In the genomic region with DNA sequence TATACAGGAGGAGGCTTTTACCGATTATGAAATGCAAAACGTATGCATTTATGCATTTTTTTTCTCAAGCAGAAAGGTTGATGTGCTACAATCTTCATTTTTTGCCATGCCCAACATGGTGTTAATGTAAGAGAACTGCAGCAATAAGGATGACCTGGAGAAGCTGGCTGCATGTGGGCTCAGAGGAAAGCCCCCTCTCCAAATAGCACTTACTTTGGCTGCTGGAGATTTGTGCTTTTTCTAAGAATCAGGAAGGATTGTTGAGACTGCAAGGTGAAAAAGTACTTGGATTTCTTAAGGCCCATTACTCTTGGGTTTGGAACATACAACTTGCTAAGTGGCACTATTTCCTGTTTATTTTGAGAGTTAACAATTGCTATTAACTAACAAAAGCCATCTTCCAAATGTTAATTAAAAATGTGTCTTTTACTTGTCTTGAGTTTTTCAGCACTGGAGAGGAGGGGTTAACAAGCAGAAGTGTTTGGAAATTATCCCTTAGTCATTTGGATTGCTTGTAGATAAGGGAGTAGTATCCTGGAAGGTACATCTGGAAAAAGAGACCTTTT, we compare ENCODE assay signal across 13 cellular contexts. TPM values are rescaled to one million over a fixed set of nuclear protein-coding genes. Genes with fewer than 3 reads are reported as not detected.
DNase-seq lines count a peak whose midpoint lies in the region; ATAC-seq and TF ChIP-seq lines count a peak whose summit lies in the region.
"Had no signal": no experiment of that assay in that cellular context is flagged by ENCODE, and none has a peak within 500 bp of the region (broad histone marks: within the 10 kb centered on the region; RNA-seq: fewer than 3 reads in every experiment).

No MANE protein-coding gene starts in this region.

- no peaks in the 10 kb centered on the region for H3K27me3 ChIP-seq in DND-41 (ENCODE audit: insufficient read depth, low read length, poor library complexity)
- no peaks in the 10 kb centered on the region for H3K27me3 ChIP-seq in endodermal cell (ENCODE audit: control insufficient read depth, insufficient read depth, low read length, poor library complexity, severe bottlenecking)
- no peaks in the 10 kb centered on the region for H3K27me3 ChIP-seq in neural cell (ENCODE audit: insufficient read depth, low read depth, low read length)

- H3K27ac ChIP-seq in DND-41 (ENCODE audit: low read length) (peak overlapping the region; percentile 92), endodermal cell (ENCODE audit: low read depth, low read length) (no peak overlapping the region), neural cell (ENCODE audit: low read length) (peak overlapping the region; percentile 97)

- H4K20me1 ChIP-seq in DND-41 (ENCODE audit: insufficient read depth, low read length) (peaks cover 40% of the 10 kb centered on the region), neural cell (ENCODE audit: insufficient read depth) (peaks cover 49% of the 10 kb centered on the region)

- intact Hi-C loops in activated CD8-positive, alpha-beta T cell treated with anti-CD3 and anti-CD28 coated beads for 36 hours (cut with micrococcal nuclease) = loop anchor here (5.0 kb wide), 1 partner anchor 68 kb away; no protein-coding TSS in a partner anchor

- H3K79me2 ChIP-seq in DND-41 (ENCODE audit: insufficient read depth, low read length) (peaks cover 87% of the 10 kb centered on the region), neural cell (replicated peaks; ENCODE audit: insufficient read depth, low read length) (peaks cover 82% of the 10 kb centered on the region)

- peak overlapping the region; percentile 37 for H3K27ac Mint-ChIP-seq in endodermal cell
- no peak overlapping the region for H3K27ac Mint-ChIP-seq in activated CD8-positive, alpha-beta T cell treated with anti-CD3 and anti-CD28 coated beads for 36 hours
- H3K27ac Mint-ChIP-seq: stimulated activated naive CD8-positive, alpha-beta T cell treated with anti-CD3 and anti-CD28 coated beads, Interleukin-15, Interleukin-2, amounts not matched to agents 100 ng/mL and 50 ng/mL, for 24 hours; T-helper 1 cell treated with Interleukin-12 subunit alpha and Interleukin-12 subunit beta and Interleukin-4 antibody, amounts not matched to agents 30 μg/mL and 1 μg/mL, for 36 hours had no signal

- H3K27me3 Mint-ChIP-seq in endodermal cell (ENCODE audit: insufficient read depth) = no peaks in the 10 kb centered on the region
- H3K27me3 Mint-ChIP-seq in activated CD8-positive, alpha-beta T cell treated with anti-CD3 and anti-CD28 coated beads for 36 hours = peaks cover 41% of the 10 kb centered on the region

- no peaks in the 10 kb centered on the region for H3K9me3 ChIP-seq in DND-41 (ENCODE audit: insufficient read depth, low read length, severe bottlenecking)
- no peaks in the 10 kb centered on the region for H3K9me3 ChIP-seq in endodermal cell (ENCODE audit: control insufficient read depth, low read length)
- no peaks in the 10 kb centered on the region for H3K9me3 ChIP-seq in neural cell (ENCODE audit: low read length)

- DNase-seq in DND-41 (no peak), endodermal cell (no peak), NCI-H69 (lab: John Stamatoyannopoulos, UW) (no peak), COR-L47 (lab: John Stamatoyannopoulos, UW) (no peak), ACHN (no peak)
- no peak for DNase-seq in Jurkat, Clone E6-1 (ENCODE audit: low read depth, low spot score)
- DNase-seq in activated CD8-positive, alpha-beta T cell treated with anti-CD3 and anti-CD28 coated beads for 36 hours = no peak
- DNase-seq: activated gamma-delta T cell treated with Interleukin-2 at 50 U/mL for 16 hours; CD4-positive, CD25-positive, alpha-beta regulatory T cell; stimulated activated CD4-positive, alpha-beta T cell treated with anti-CD3 and anti-CD28 coated beads, Interleukin-4, amount 100 ng/mL, for 24 hours had no signal

- POLR2A ChIA-PET in activated CD8-positive, alpha-beta T cell treated with anti-CD3 and anti-CD28 coated beads for 36 hours (lab: Charles Lee) = interaction anchor here (1.6 kb wide), 1 partner anchor 11 kb away, joined by 7 read pairs; no protein-coding TSS in a partner anchor

- peaks cover 7% of the 10 kb centered on the region for H3F3A ChIP-seq in neural cell (ENCODE audit: insufficient read depth, low read length, poor library complexity, severe bottlenecking)

- H3K4me3 Mint-ChIP-seq in endodermal cell = no peak overlapping the region
- H3K4me3 Mint-ChIP-seq in activated CD8-positive, alpha-beta T cell treated with anti-CD3 and anti-CD28 coated beads for 36 hours = no peak overlapping the region
- H3K4me3 Mint-ChIP-seq: T-helper 1 cell treated with Interleukin-12 subunit alpha and Interleukin-12 subunit beta and Interleukin-4 antibody, amounts not matched to agents 30 μg/mL and 1 μg/mL, for 36 hours had no signal

- no peak for TF ChIP-seq CTCF in DND-41 (IDR thresholded peaks at IDR 0.05; ENCODE audit: borderline replicate concordance, extremely low read depth, low read length, poor library complexity, severe bottlenecking)
- no peak for TF ChIP-seq CTCF in endodermal cell (conservative IDR thresholded peaks at IDR 0.05)
- no peak for TF ChIP-seq CTCF in neural cell (IDR thresholded peaks at IDR 0.05; ENCODE audit: poor library complexity, severe bottlenecking)
- TF ChIP-seq CTCF in activated CD8-positive, alpha-beta T cell treated with anti-CD3 and anti-CD28 coated beads for 36 hours (IDR thresholded peaks at IDR 0.05) = no peak

- TF ChIP-seq RAD21 in neural cell (conservative IDR thresholded peaks at IDR 0.05) = no peak

- H3K36me3 ChIP-seq in DND-41 (ENCODE audit: insufficient read depth, low read length) = peaks cover 69% of the 10 kb centered on the region
- H3K36me3 ChIP-seq in endodermal cell (ENCODE audit: control insufficient read depth, insufficient read depth, low read length) = peaks cover 25% of the 10 kb centered on the region
- peaks cover 31% of the 10 kb centered on the region for H3K36me3 ChIP-seq in neural cell (ENCODE audit: insufficient read depth, low read length)

- H3K4me1 ChIP-seq in DND-41 (ENCODE audit: insufficient read depth, low read length) (peaks cover 64% of the 10 kb centered on the region), endodermal cell (ENCODE audit: control insufficient read depth, insufficient read depth, low read length) (peaks cover 9% of the 10 kb centered on the region)

- CTCF ChIA-PET in activated CD8-positive, alpha-beta T cell treated with anti-CD3 and anti-CD28 coated beads for 36 hours (lab: Charles Lee) = interaction anchor here (0.7 to 3.4 kb wide), 2 partner anchors 10 to 11 kb away, joined by 3 to 17 read pairs; no protein-coding TSS in a partner anchor

- TF ChIP-seq EP300 in neural cell (conservative IDR thresholded peaks at IDR 0.05; ENCODE audit: poor library complexity, severe bottlenecking) = no peak

- H2AFZ ChIP-seq in DND-41 (ENCODE audit: low read depth, low read length) (no peak overlapping the region), neural cell (ENCODE audit: low read depth, low read length) (no peak overlapping the region)

- no peaks in the 10 kb centered on the region for H3K9me3 Mint-ChIP-seq in endodermal cell
- no peaks in the 10 kb centered on the region for H3K9me3 Mint-ChIP-seq in activated CD8-positive, alpha-beta T cell treated with anti-CD3 and anti-CD28 coated beads for 36 hours
- H3K9me3 Mint-ChIP-seq: stimulated activated naive CD8-positive, alpha-beta T cell treated with anti-CD3 and anti-CD28 coated beads, Interleukin-15, Interleukin-2, amounts not matched to agents 100 ng/mL and 50 ng/mL, for 24 hours; T-helper 1 cell treated with Interleukin-12 subunit alpha and Interleukin-12 subunit beta and Interleukin-4 antibody, amounts not matched to agents 30 μg/mL and 1 μg/mL, for 36 hours had no signal

- H3K4me1 Mint-ChIP-seq in endodermal cell = peaks cover 20% of the 10 kb centered on the region
- H3K4me1 Mint-ChIP-seq in activated CD8-positive, alpha-beta T cell treated with anti-CD3 and anti-CD28 coated beads for 36 hours (ENCODE audit: low read depth) = peaks cover 30% of the 10 kb centered on the region

- H3K4me2 ChIP-seq in DND-41 (ENCODE audit: insufficient read depth, low read length) = peak overlapping the region; percentile 64
- H3K4me2 ChIP-seq in neural cell (ENCODE audit: low read length) = peak overlapping the region; percentile 71

- H3K4me3 ChIP-seq in DND-41 (ENCODE audit: low read depth in 1 of 2, low read length in 2 of 2) = peak overlapping the region; percentile 50 to 67; a peak in 3 of 4 replicates
- H3K4me3 ChIP-seq in Jurkat, Clone E6-1 (ENCODE audit: low read length) = peak overlapping the region; percentile 91
- peak overlapping the region; percentile 92 for H3K4me3 ChIP-seq in endodermal cell (ENCODE audit: low read length)
- H3K4me3 ChIP-seq in neural cell (ENCODE audit: low read length) = peak overlapping the region; percentile 87

- H3K36me3 Mint-ChIP-seq in endodermal cell (ENCODE audit: low read depth) = peaks cover 37% of the 10 kb centered on the region
- no peaks in the 10 kb centered on the region for H3K36me3 Mint-ChIP-seq in activated CD8-positive, alpha-beta T cell treated with anti-CD3 and anti-CD28 coated beads for 36 hours (ENCODE audit: low read depth)
- H3K36me3 Mint-ChIP-seq: CD4-positive, CD25-positive, alpha-beta regulatory T cell had no signal

- WGBS in endodermal cell (ENCODE audit: insufficient coverage in 1 of 2, insufficient read length in 1 of 2), 2 experiments = 11 to 45% methylated on average over 2 of the region's 2 CpGs

- in situ Hi-C loops in ACHN (cut with HindIII; ENCODE audit: low pct_ligation_motif_present, low pct_unique_long_range_greater_than_20kb, low sequenced_read_pairs) = no loop called here

- ATAC-seq in DND-41 (ENCODE audit: insufficient read depth, low read depth) = no peak
- no peak for ATAC-seq in activated CD8-positive, alpha-beta T cell treated with anti-CD3 and anti-CD28 coated beads for 36 hours

- H3K9me2 ChIP-seq in neural cell (ENCODE audit: insufficient read depth, low read length) = no peaks in the 10 kb centered on the region

- peak overlapping the region; percentile 73 for H3K9ac ChIP-seq in DND-41 (ENCODE audit: low read depth, low read length)
- no peak overlapping the region for H3K9ac ChIP-seq in endodermal cell (ENCODE audit: extremely low read depth, low read length, poor library complexity, severe bottlenecking)
- peak overlapping the region; percentile 97 for H3K9ac ChIP-seq in neural cell (ENCODE audit: low read length)

TF ChIP-seq in neural cell, 6 proteins besides CTCF, POLR2A, EP300 and RAD21:
- TF ChIP-seq TAF1 (IDR thresholded peaks at IDR 0.05; ENCODE audit: low read depth) (no peak), POLR2AphosphoS5 (IDR thresholded peaks at IDR 0.05) (no peak), EZH2 (IDR thresholded peaks at IDR 0.05; ENCODE audit: borderline replicate concordance, insufficient read depth, low read length, poor library complexity, severe bottlenecking) (no peak), MXI1 (conservative IDR thresholded peaks at IDR 0.05; ENCODE audit: poor library complexity, severe bottlenecking) (no peak), SMC3 (conservative IDR thresholded peaks at IDR 0.05; ENCODE audit: poor library complexity) (peak; percentile 48)

RNA-seq across cellular contexts. Expression of gene SOX4, which starts 5.6 kb away (rescaled TPM):
- polyA plus RNA-seq in Jurkat, Clone E6-1 (2012; ENCODE audit: insufficient read depth, insufficient read length) = 59.2 TPM
- 10 to 100 TPM; 95.9 to 96.7 TPM for total RNA-seq in endodermal cell
- 130 TPM for polyA plus RNA-seq in endodermal cell (2013, experiment 1 of 2)
- polyA plus RNA-seq in endodermal cell (2013, experiment 2 of 2) = 129 TPM
- polyA plus RNA-seq in neural cell = 371 and 394 TPM in 2 replicates
- 742 and 770 TPM in 2 replicates for polyA minus RNA-seq in neural cell
- 1 to 10 TPM; 1.6 TPM for total RNA-seq in activated CD8-positive, alpha-beta T cell treated with anti-CD3 and anti-CD28 coated beads for 36 hours

Comparison
In these comparisons a context has a peak if more than half of its experiments do, and no peak if none do; other contexts are left out.
1. RNA of gene SOX4, which starts 5.6 kb away (total RNA-seq): 95.9 to 96.7 TPM in endodermal cell; 1.6 TPM in activated CD8-positive, alpha-beta T cell treated with anti-CD3 and anti-CD28 coated beads for 36 hours; every median in the first group is over 10 times any median in the second.
2. Peak in every context shown above with its lines, with median percentiles within 50 percentile points of each other: H3K4me3 ChIP-seq.